ENCODE assay signal across 8 cellular contexts in genomic region chr1:150549496-150550221, GRCh38. TPM values are rescaled to one million over a fixed set of nuclear protein-coding genes. Genes with fewer than 3 reads are reported as not detected.
A peak's percentile ranks its signal among the peaks of the same experiment; 100 is the strongest.
DNase-seq lines count a peak whose midpoint lies in the region; ATAC-seq lines count a peak whose summit lies in the region.

No MANE protein-coding gene starts in this region.

- no peak overlapping the region for H2AFZ ChIP-seq in ACC112 (ENCODE audit: low read length, unreplicated experiment)

- no peak overlapping the region for H3K9ac ChIP-seq in muscle layer of colon (ENCODE audit: low read length)

- peak overlapping the region; percentile 68 to 88 (median 82) for H3K4me3 Mint-ChIP-seq in IgD-negative memory B cell
- peak overlapping the region; percentile 80 to 84 for H3K4me3 Mint-ChIP-seq in effector memory CD8-positive, alpha-beta T cell

- H3K9me3 Mint-ChIP-seq in IgD-negative memory B cell = peaks cover 0 to 3% (median 0%) of the 10 kb centered on the region in 3 donors
- no peaks in the 10 kb centered on the region for H3K9me3 Mint-ChIP-seq in effector memory CD8-positive, alpha-beta T cell

- H3K27ac ChIP-seq in ACC112 (ENCODE audit: low read depth, low read length) = no peak overlapping the region
- peak overlapping the region; percentile 61 for H3K27ac ChIP-seq in muscle layer of colon (ENCODE audit: low read depth, low read length)

- H3K36me3 ChIP-seq in ACC112 (ENCODE audit: insufficient read depth, low read length) = no peaks in the 10 kb centered on the region
- H3K36me3 ChIP-seq in muscle layer of colon (ENCODE audit: insufficient read depth, low read length) = no peaks in the 10 kb centered on the region

- H3K27me3 ChIP-seq in ACC112 (ENCODE audit: insufficient read depth, low read length) (no peaks in the 10 kb centered on the region), muscle layer of colon (ENCODE audit: control insufficient read depth in 1 of 2, insufficient read depth in 2 of 2, low read length in 2 of 2) (no peaks in the 10 kb centered on the region)

- no peak for ATAC-seq in effector memory CD8-positive, alpha-beta T cell (replicated peaks)
- ATAC-seq in GM19351 (IDR thresholded peaks at IDR 0.05; ENCODE audit: unreplicated experiment) = no peak

- H3K9me3 ChIP-seq in muscle layer of colon (ENCODE audit: low read length) = no peaks in the 10 kb centered on the region

- no peak for DNase-seq in effector memory CD8-positive, alpha-beta T cell
- DNase-seq in NCI-H524 (lab: John Stamatoyannopoulos, UW) (no peak), dedifferentiated amniotic fluid mesenchymal stem cell (ENCODE audit: extremely low spot score) (no peak)
- no peak for DNase-seq in stimulated activated CD4-positive, alpha-beta T cell treated with anti-CD3 and anti-CD28 coated beads, Interleukin-4, amount 100 ng/mL, for 4 hours

- no peak overlapping the region for H3K27ac Mint-ChIP-seq in IgD-negative memory B cell
- peak overlapping the region in 1 of 2 donors; percentile 79 for H3K27ac Mint-ChIP-seq in effector memory CD8-positive, alpha-beta T cell

- peaks cover 2% of the 10 kb centered on the region for H3K36me3 Mint-ChIP-seq in IgD-negative memory B cell
- H3K36me3 Mint-ChIP-seq in effector memory CD8-positive, alpha-beta T cell (ENCODE audit: insufficient read depth) = peaks cover 20% of the 10 kb centered on the region

- H3K4me3 ChIP-seq in ACC112 (ENCODE audit: low read depth, low read length) = peak overlapping the region; percentile 79
- H3K4me3 ChIP-seq in muscle layer of colon (ENCODE audit: low read depth in 1 of 2, low read length in 2 of 2) = peak overlapping the region; percentile 42 to 56

- peaks cover 12 to 22% (median 13%) of the 10 kb centered on the region in 3 donors for H3K4me1 Mint-ChIP-seq in IgD-negative memory B cell
- H3K4me1 Mint-ChIP-seq in effector memory CD8-positive, alpha-beta T cell (ENCODE audit: low read depth in 2 of 2) = peaks cover 16 to 19% of the 10 kb centered on the region in 2 donors

- peaks cover 33% of the 10 kb centered on the region for H3K4me1 ChIP-seq in ACC112 (ENCODE audit: control insufficient read depth, insufficient read depth, low read length, unreplicated experiment)
- peaks cover 10% of the 10 kb centered on the region for H3K4me1 ChIP-seq in muscle layer of colon (ENCODE audit: insufficient read depth, low read length)

- H3K27me3 Mint-ChIP-seq in IgD-negative memory B cell = peaks cover 29% of the 10 kb centered on the region
- H3K27me3 Mint-ChIP-seq in effector memory CD8-positive, alpha-beta T cell = peaks cover 25 to 33% of the 10 kb centered on the region in 2 donors

- no peaks in the 10 kb centered on the region for H3K79me2 ChIP-seq in ACC112 (ENCODE audit: control insufficient read depth, insufficient read depth, low read length, unreplicated experiment)

RNA-seq across cellular contexts. Expression of gene ADAMTSL4, which starts 0.5 kb away (rescaled TPM):
- 0.30 TPM for polyA plus RNA-seq in IgD-negative memory B cell

RNA-seq across cellular contexts. Expression of gene MCL1, which starts 29.8 kb away (rescaled TPM):
- polyA plus RNA-seq in IgD-negative memory B cell = 99.6 TPM

RNA-seq across cellular contexts. Expression of gene FALEC, which starts 34.1 kb away (rescaled TPM):
- polyA plus RNA-seq in IgD-negative memory B cell = 1.0 TPM

RNA-seq across cellular contexts. Expression of gene ECM1, which starts 41.8 kb away (rescaled TPM):
- polyA plus RNA-seq in IgD-negative memory B cell = 0.11 TPM
